Comparison of ENCODE assay signal across 8 cellular contexts in the genomic region with DNA sequence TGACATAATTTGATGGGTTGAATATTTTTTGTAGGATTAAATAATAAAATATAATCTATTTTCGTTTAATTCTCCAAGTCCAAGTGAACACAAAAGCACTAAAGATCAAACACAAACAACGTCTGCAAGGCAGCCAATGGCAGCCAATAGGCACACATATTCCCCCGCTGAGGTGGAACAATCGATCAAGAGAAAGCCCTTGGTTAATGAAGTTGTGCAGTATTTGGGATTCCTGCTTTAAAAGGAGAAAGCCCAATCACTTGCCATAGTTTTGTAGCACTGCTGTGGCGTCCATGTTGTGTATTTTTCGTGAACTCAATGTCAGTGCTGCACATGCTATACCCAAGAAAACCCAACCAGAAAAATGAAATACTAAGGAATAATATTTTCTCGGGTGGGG. TPM values are rescaled to one million over a fixed set of nuclear protein-coding genes. Genes with fewer than 3 reads are reported as not detected.
DNase-seq lines count a peak whose midpoint lies in the region; ATAC-seq and TF ChIP-seq lines count a peak whose summit lies in the region.

No MANE protein-coding gene starts in this region.

- ATAC-seq in stimulated activated naive CD8-positive, alpha-beta T cell treated with anti-CD3 and anti-CD28 coated beads, Interleukin-15, amount 100 ng/mL, for 72 hours = no peak
- no peak for ATAC-seq in GM18511 (IDR thresholded peaks at IDR 0.05; ENCODE audit: unreplicated experiment)

- H4K20me1 ChIP-seq in OCI-LY3 (ENCODE audit: insufficient read depth, low read length) = no peaks in the 10 kb centered on the region

- in situ Hi-C loops in KBM-7 (cut with MboI; ENCODE audit: low pct_unique_long_range_greater_than_20kb, low sequenced_read_pairs) = no loop called here

- H3K4me2 ChIP-seq in OCI-LY3 (ENCODE audit: low read length) = peak overlapping the region; percentile 91

- H3K27me3 ChIP-seq in OCI-LY3 (ENCODE audit: low read depth, low read length) = no peaks in the 10 kb centered on the region

- H3K4me3 Mint-ChIP-seq in activated CD4-positive, alpha-beta T cell treated with anti-CD3 and anti-CD28 coated beads, Interleukin-2, amount 10 ng/mL, durations not matched to agents 24 days and 14 days = peak overlapping the region; percentile 98
- peak overlapping the region; percentile 88 to 96 for H3K4me3 Mint-ChIP-seq in stimulated activated naive CD8-positive, alpha-beta T cell treated with anti-CD3 and anti-CD28 coated beads, Interleukin-15, amount 100 ng/mL, for 72 hours

- H3K27me3 Mint-ChIP-seq in activated CD4-positive, alpha-beta T cell treated with anti-CD3 and anti-CD28 coated beads, Interleukin-2, amount 10 ng/mL, durations not matched to agents 24 days and 14 days = no peaks in the 10 kb centered on the region
- H3K27me3 Mint-ChIP-seq in stimulated activated naive CD8-positive, alpha-beta T cell treated with anti-CD3 and anti-CD28 coated beads, Interleukin-15, amount 100 ng/mL, for 72 hours = no peaks in the 10 kb centered on the region

- no peaks in the 10 kb centered on the region for H3K9me3 Mint-ChIP-seq in activated CD4-positive, alpha-beta T cell treated with anti-CD3 and anti-CD28 coated beads, Interleukin-2, amount 10 ng/mL, durations not matched to agents 24 days and 14 days
- H3K9me3 Mint-ChIP-seq in stimulated activated naive CD8-positive, alpha-beta T cell treated with anti-CD3 and anti-CD28 coated beads, Interleukin-15, amount 100 ng/mL, for 72 hours = no peaks in the 10 kb centered on the region

- H2AFZ ChIP-seq in OCI-LY3 (ENCODE audit: low read depth, low read length) = no peak overlapping the region

- H3K27ac Mint-ChIP-seq in activated CD4-positive, alpha-beta T cell treated with anti-CD3 and anti-CD28 coated beads, Interleukin-2, amount 10 ng/mL, durations not matched to agents 24 days and 14 days = no peak overlapping the region
- no peak overlapping the region for H3K27ac Mint-ChIP-seq in stimulated activated naive CD8-positive, alpha-beta T cell treated with anti-CD3 and anti-CD28 coated beads, Interleukin-15, amount 100 ng/mL, for 72 hours

- intact Hi-C loops in activated CD4-positive, alpha-beta T cell treated with anti-CD3 and anti-CD28 coated beads, Interleukin-2, amount 10 ng/mL, durations not matched to agents 24 days and 14 days (cut with micrococcal nuclease) = loop anchor here (1.0 to 10.0 kb wide), 4 partner anchors 7 to 679 kb away; a partner anchor contains a TSS

- DNase-seq in activated CD4-positive, alpha-beta T cell treated with anti-CD3 and anti-CD28 coated beads, Interleukin-2, amount 10 ng/mL, durations not matched to agents 24 days and 14 days = no peak
- DNase-seq in activated CD4-positive, alpha-beta T cell treated with anti-CD3 and anti-CD28 coated beads for 1 hour = no peak
- DNase-seq in fibroblast of mammary gland (ENCODE audit: low read depth) = no peak
- no peak for DNase-seq in stimulated activated naive CD8-positive, alpha-beta T cell treated with anti-CD3 and anti-CD28 coated beads, Interleukin-15, amount 100 ng/mL, for 72 hours
- DNase-seq in KBM-7 = no peak
- DNase-seq in SKM-1 (lab: John Stamatoyannopoulos, UW; ENCODE audit: unreplicated experiment) = no peak

- H3K36me3 ChIP-seq in OCI-LY3 (replicated peaks; ENCODE audit: low read depth, low read length) = no peaks in the 10 kb centered on the region

- peaks cover 18% of the 10 kb centered on the region for H3K4me1 ChIP-seq in OCI-LY3 (ENCODE audit: low read length)

- 0 out of 2 replicates have a peak overlapping the region, but pooled peaks have one; percentile 93 for H3K4me3 ChIP-seq in OCI-LY3 (ENCODE audit: low read length)
- peak overlapping the region; percentile 82 for H3K4me3 ChIP-seq in fibroblast of mammary gland (ENCODE audit: control insufficient read depth, low read depth, low read length)

- peaks cover 34% of the 10 kb centered on the region for H3K4me1 Mint-ChIP-seq in activated CD4-positive, alpha-beta T cell treated with anti-CD3 and anti-CD28 coated beads, Interleukin-2, amount 10 ng/mL, durations not matched to agents 24 days and 14 days
- peaks cover 60% of the 10 kb centered on the region for H3K4me1 Mint-ChIP-seq in stimulated activated naive CD8-positive, alpha-beta T cell treated with anti-CD3 and anti-CD28 coated beads, Interleukin-15, amount 100 ng/mL, for 72 hours

- no peak overlapping the region for H3K9ac ChIP-seq in OCI-LY3 (ENCODE audit: low read length)

- no peaks in the 10 kb centered on the region for H3K79me2 ChIP-seq in OCI-LY3 (ENCODE audit: low read length)

- no peak overlapping the region for H3K27ac ChIP-seq in OCI-LY3 (ENCODE audit: low read length)

- peaks cover 20% of the 10 kb centered on the region for H3K36me3 Mint-ChIP-seq in activated CD4-positive, alpha-beta T cell treated with anti-CD3 and anti-CD28 coated beads, Interleukin-2, amount 10 ng/mL, durations not matched to agents 24 days and 14 days (ENCODE audit: low read depth)

- no peak for TF ChIP-seq CTCF in OCI-LY3 (IDR thresholded peaks at IDR 0.05; ENCODE audit: low read depth, low read length)
- TF ChIP-seq CTCF in fibroblast of mammary gland (conservative IDR thresholded peaks at IDR 0.05; ENCODE audit: control insufficient read depth, insufficient read depth, low read depth, low read length) = no peak

- H3K9me3 ChIP-seq in OCI-LY3 (ENCODE audit: insufficient read depth, low read length) = no peaks in the 10 kb centered on the region

RNA-seq across cellular contexts. Expression of a gene that starts 1.5 kb away (rescaled TPM):
- 42.9 TPM in 2 replicates for total RNA-seq in activated CD4-positive, alpha-beta T cell treated with anti-CD3 and anti-CD28 coated beads, Interleukin-2, amount 10 ng/mL, durations not matched to agents 24 days and 14 days
